Comparison of ENCODE assay signal across 16 cellular contexts in the genomic region with DNA sequence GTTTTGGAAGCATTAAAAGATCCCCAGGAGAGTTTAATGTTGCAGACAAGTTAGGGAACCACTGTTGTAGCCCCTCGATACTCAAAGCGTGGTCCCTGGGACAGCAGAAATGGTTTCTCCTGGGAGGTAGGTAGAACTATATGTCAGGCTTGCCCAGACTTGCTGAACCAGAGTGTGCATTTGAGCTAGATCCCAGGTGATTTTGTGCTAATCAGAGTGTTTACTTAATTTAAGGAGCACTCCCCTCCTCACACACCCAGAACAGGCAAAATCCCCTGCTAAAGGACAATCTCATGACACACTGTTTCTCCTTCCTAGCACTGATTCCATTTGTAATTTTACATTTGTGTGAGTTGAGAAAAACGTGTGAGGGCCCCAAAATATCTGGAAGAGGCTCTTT. TPM values are rescaled to one million over a fixed set of nuclear protein-coding genes. Genes with fewer than 3 reads are reported as not detected.
A peak's percentile ranks its signal among the peaks of the same experiment; 100 is the strongest.
DNase-seq lines count a peak whose midpoint lies in the region; TF ChIP-seq lines count a peak whose summit lies in the region.
"Had no signal": no experiment of that assay in that cellular context is flagged by ENCODE, and none has a peak within 500 bp of the region (broad histone marks: within the 10 kb centered on the region; RNA-seq: fewer than 3 reads in every experiment).

No MANE protein-coding gene starts in this region.

- H3K4me3 ChIP-seq in HEK293 (ENCODE audit: low read depth, low read length) (no peak overlapping the region), esophagus (ENCODE audit: low read depth in 1 of 2, low read length in 2 of 2) (no peak overlapping the region), smooth muscle cell (no peak overlapping the region)
- H3K4me3 ChIP-seq: BLaER1 treated with 17β-estradiol and CSF1 and Interleukin-3, amounts not matched to agents 10 nM and 100 nM; SK-N-MC had no signal

- H3K4me1 ChIP-seq in HEK293 (ENCODE audit: control insufficient read depth, insufficient read depth, low read length) (0 out of 2 replicates have a peak, but pooled peaks cover 2% of the 10 kb centered on the region), esophagus (ENCODE audit: control insufficient read depth in 2 of 2, insufficient read depth in 2 of 2, low read length in 1 of 2) (peaks cover 0 to 10% of the 10 kb centered on the region in 2 donors), smooth muscle cell (ENCODE audit: low read depth) (peaks cover 44% of the 10 kb centered on the region)

- peaks cover 0 to 5% of the 10 kb centered on the region in 2 experiments; a peak in 1 of 3 replicates for H3K36me3 ChIP-seq in HEK293 (ENCODE audit: control insufficient read depth in 2 of 2, insufficient read depth in 1 of 2, low read length in 2 of 2)
- peaks cover 0 to 8% of the 10 kb centered on the region in 2 donors for H3K36me3 ChIP-seq in esophagus (ENCODE audit: control insufficient read depth in 2 of 2, insufficient read depth in 2 of 2, low read length in 1 of 2)
- H3K36me3 ChIP-seq in smooth muscle cell (ENCODE audit: low read depth): peaks cover 15% of the 10 kb centered on the region
- H3K36me3 ChIP-seq: BLaER1 treated with 17β-estradiol and CSF1 and Interleukin-3, amounts not matched to agents 10 nM and 100 nM had no signal

- no peak overlapping the region for H2AFZ ChIP-seq in smooth muscle cell (ENCODE audit: low read depth)

- peaks cover 98% of the 10 kb centered on the region for H3K79me2 ChIP-seq in smooth muscle cell (ENCODE audit: low read depth)

- H3K9me3 ChIP-seq in HEK293 (ENCODE audit: control insufficient read depth, insufficient read depth, low read depth, low read length): no peaks in the 10 kb centered on the region
- H3K9me3 ChIP-seq in esophagus (ENCODE audit: control insufficient read depth in 2 of 2, insufficient read depth in 1 of 2, low read depth in 1 of 2, low read length in 1 of 2): no peaks in the 10 kb centered on the region
- H3K9me3 ChIP-seq in smooth muscle cell (replicated peaks; ENCODE audit: low read depth): no peaks in the 10 kb centered on the region

- H3K4me2 ChIP-seq in smooth muscle cell: peak overlapping the region; percentile 12

- H3K27me3 ChIP-seq in esophagus (ENCODE audit: control insufficient read depth in 1 of 2, insufficient read depth in 2 of 2, low read length in 2 of 2) (no peaks in the 10 kb centered on the region), smooth muscle cell (ENCODE audit: low read depth) (no peaks in the 10 kb centered on the region)
- H3K27me3 ChIP-seq: BLaER1 treated with 17β-estradiol and CSF1 and Interleukin-3, amounts not matched to agents 10 nM and 100 nM had no signal

- intact Hi-C loops in head of caudate nucleus (cut with DNase I): no loop called here

- WGBS in esophagus, 2 donors: 58 to 73% methylated on average over 3 of the region's 3 CpGs
- WGBS in smooth muscle cell (ENCODE audit: low lambda C conversion rate): 88% methylated on average over 3 of the region's 3 CpGs

- peaks cover 100% of the 10 kb centered on the region for H4K20me1 ChIP-seq in smooth muscle cell (ENCODE audit: low read depth)
- H4K20me1 ChIP-seq: BLaER1 treated with 17β-estradiol and CSF1 and Interleukin-3, amounts not matched to agents 10 nM and 100 nM had no signal

- peak; percentile 24 for DNase-seq in NCI-H69 (lab: John Stamatoyannopoulos, UW)
- no peak for DNase-seq in smooth muscle cell (lab: John Stamatoyannopoulos, UW; ENCODE audit: unreplicated experiment)
- DNase-seq in head of caudate nucleus: no peak
- DNase-seq in NCI-H82 treated with DMSO at 0.1 percent for 48 hours (lab: John Stamatoyannopoulos, UW; ENCODE audit: unreplicated experiment): no peak
- DNase-seq in NCI-H2171 (lab: John Stamatoyannopoulos, UW): no peak
- DNase-seq: CD8-positive, alpha-beta memory T cell; DMS53; GOT3; NCI-H1092 treated with DMSO at 0.1 percent for 48 hours; NCI-H187; NCI-H526 treated with DMSO at 0.1 percent for 48 hours; SHP77 had no signal

- H3K9ac ChIP-seq in smooth muscle cell (ENCODE audit: low read depth): no peak overlapping the region
- H3K9ac ChIP-seq: BLaER1 treated with 17β-estradiol and CSF1 and Interleukin-3, amounts not matched to agents 10 nM and 100 nM had no signal

- TF ChIP-seq CTCF in HEK293 (tag by site-specific recombination; IDR thresholded peaks at IDR 0.05): no peak
- no peak for TF ChIP-seq CTCF in smooth muscle cell (IDR thresholded peaks at IDR 0.05; ENCODE audit: borderline replicate concordance, insufficient read depth, poor library complexity, severe bottlenecking)

- CTCF ChIA-PET in HEK293 (lab: Yijun Ruan, JAX): no interaction called here

- peaks cover 57% of the 10 kb centered on the region for H3F3A ChIP-seq in smooth muscle cell (ENCODE audit: low read depth)

- POLR2A ChIA-PET in HEK293 (lab: Yijun Ruan, JAX): no interaction called here

- H3K27ac ChIP-seq in HEK293 (ENCODE audit: extremely low read depth, low read depth, low read length): no peak overlapping the region
- peak overlapping the region; percentile 7 to 58 for H3K27ac ChIP-seq in esophagus (ENCODE audit: low read depth in 2 of 2, low read length in 1 of 2)
- peak overlapping the region; percentile 78 for H3K27ac ChIP-seq in smooth muscle cell (ENCODE audit: low read depth)
- H3K27ac ChIP-seq: BLaER1 treated with 17β-estradiol and CSF1 and Interleukin-3, amounts not matched to agents 10 nM and 100 nM; SK-N-MC had no signal

TF ChIP-seq in HEK293, 187 proteins besides CTCF, POLR2A, EP300 and RAD21:
- TF ChIP-seq GLIS2 (tag by site-specific recombination; IDR thresholded peaks at IDR 0.05) (no peak), GLIS1 (tag by site-specific recombination; IDR thresholded peaks at IDR 0.05) (0 out of 2 replicates have a peak, but pooled peaks have one; percentile 10), ZBTB48 (tag by site-specific recombination; IDR thresholded peaks at IDR 0.05) (peak; percentile 73; the same call in 1 of the 2 replicates), WT1 (tag by site-specific recombination; IDR thresholded peaks at IDR 0.05) (0 out of 2 replicates have a peak, but pooled peaks have one; percentile 23)
- TF ChIP-seq, protein P1, sequence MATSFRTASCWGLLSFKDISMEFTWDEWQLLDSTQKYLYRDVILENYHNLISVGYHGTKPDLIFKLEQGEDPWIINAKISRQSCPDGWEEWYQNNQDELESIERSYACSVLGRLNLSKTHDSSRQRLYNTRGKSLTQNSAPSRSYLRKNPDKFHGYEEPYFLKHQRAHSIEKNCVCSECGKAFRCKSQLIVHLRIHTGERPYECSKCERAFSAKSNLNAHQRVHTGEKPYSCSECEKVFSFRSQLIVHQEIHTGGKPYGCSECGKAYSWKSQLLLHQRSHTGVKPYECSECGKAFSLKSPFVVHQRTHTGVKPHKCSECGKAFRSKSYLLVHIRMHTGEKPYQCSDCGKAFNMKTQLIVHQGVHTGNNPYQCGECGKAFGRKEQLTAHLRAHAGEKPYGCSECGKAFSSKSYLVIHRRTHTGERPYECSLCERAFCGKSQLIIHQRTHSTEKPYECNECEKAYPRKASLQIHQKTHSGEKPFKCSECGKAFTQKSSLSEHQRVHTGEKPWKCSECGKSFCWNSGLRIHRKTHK (tag by site-specific recombination; IDR thresholded peaks at IDR 0.05): no peak
- TF ChIP-seq, protein P2, sequence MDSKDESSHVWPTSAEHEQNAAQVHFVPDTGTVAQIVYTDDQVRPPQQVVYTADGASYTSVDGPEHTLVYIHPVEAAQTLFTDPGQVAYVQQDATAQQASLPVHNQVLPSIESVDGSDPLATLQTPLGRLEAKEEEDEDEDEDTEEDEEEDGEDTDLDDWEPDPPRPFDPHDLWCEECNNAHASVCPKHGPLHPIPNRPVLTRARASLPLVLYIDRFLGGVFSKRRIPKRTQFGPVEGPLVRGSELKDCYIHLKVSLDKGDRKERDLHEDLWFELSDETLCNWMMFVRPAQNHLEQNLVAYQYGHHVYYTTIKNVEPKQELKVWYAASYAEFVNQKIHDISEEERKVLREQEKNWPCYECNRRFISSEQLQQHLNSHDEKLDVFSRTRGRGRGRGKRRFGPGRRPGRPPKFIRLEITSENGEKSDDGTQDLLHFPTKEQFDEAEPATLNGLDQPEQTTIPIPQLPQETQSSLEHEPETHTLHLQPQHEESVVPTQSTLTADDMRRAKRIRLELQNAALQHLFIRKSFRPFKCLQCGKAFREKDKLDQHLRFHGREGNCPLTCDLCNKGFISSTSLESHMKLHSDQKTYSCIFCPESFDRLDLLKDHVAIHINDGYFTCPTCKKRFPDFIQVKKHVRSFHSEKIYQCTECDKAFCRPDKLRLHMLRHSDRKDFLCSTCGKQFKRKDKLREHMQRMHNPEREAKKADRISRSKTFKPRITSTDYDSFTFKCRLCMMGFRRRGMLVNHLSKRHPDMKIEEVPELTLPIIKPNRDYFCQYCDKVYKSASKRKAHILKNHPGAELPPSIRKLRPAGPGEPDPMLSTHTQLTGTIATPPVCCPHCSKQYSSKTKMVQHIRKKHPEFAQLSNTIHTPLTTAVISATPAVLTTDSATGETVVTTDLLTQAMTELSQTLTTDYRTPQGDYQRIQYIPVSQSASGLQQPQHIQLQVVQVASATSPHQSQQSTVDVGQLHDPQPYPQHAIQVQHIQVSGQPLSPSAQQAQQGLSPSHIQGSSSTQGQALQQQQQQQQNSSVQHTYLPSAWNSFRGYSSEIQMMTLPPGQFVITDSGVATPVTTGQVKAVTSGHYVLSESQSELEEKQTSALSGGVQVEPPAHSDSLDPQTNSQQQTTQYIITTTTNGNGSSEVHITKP (tag by site-specific recombination; IDR thresholded peaks at IDR 0.05): peak; percentile 86; the same call in 1 of the 2 replicates

RNA-seq across cellular contexts. Expression of gene LMCD1, which starts 24.3 kb away (rescaled TPM):
- polyA plus RNA-seq in esophagus (10 to 100 TPM; 17.2 to 21.2 TPM), smooth muscle cell (356 and 524 TPM in 2 replicates)
- 187 and 276 TPM in 2 replicates for total RNA-seq in smooth muscle cell

Comparison
In these comparisons a context has a peak if more than half of its experiments do, and no peak if none do; other contexts are left out.
1. RNA of gene LMCD1, which starts 24.3 kb away (polyA plus RNA-seq): 356 to 524 TPM in smooth muscle cell; 17.2 to 21.2 TPM in esophagus; every median in the first group is over 10 times any median in the second.